In the genomic region with DNA sequence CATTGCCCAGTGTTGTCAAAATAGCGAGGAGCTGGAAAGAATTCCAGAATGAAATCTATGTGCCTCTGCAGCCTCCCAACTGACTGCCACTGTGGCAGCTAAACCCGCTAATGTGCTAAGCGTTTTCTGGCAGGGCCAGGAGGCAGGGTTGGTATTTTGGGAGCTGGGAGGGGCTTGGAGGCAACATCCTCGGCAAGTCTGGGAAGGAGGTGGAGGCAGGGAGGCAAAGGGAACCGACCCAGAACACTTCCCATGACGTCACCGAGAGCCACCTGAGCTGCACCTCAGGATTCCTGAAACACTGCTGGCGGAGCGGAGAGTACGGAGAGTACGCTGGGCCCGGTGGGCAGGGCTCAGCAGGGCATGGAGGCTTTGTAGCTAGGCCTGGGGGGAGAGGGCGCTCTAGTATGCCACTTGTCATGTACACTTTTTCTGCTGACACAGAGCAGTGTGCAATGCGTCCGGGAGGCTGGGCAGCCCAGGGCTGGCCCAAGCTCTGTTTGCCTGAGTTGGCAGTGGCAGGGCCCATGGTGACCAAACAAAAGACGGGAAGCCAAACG, we compare ENCODE assay signal across 12 cellular contexts.
DNase-seq lines count a peak whose midpoint lies in the region; ATAC-seq and TF ChIP-seq lines count a peak whose summit lies in the region.
"Had no signal": no experiment of that assay in that cellular context is flagged by ENCODE, and none has a peak within 500 bp of the region (broad histone marks: within the 10 kb centered on the region; RNA-seq: fewer than 3 reads in every experiment).

No MANE protein-coding gene starts in this region.

- H2AFZ ChIP-seq in IMR-90 (replicated peaks; ENCODE audit: low read length, poor library complexity): no peak overlapping the region

- H3K36me3 ChIP-seq in IMR-90 (ENCODE audit: control insufficient read depth, insufficient read depth, low read length) (no peaks in the 10 kb centered on the region), SJCRH30 (no peaks in the 10 kb centered on the region)

- no peak overlapping the region for H3K56ac ChIP-seq in IMR-90 (ENCODE audit: extremely low read depth, insufficient read depth, low read length)

- intact Hi-C loops in IMR-90 (cut with micrococcal nuclease): no loop called here

- H3K14ac ChIP-seq in IMR-90 (replicated peaks; ENCODE audit: low read depth, low read length): no peak overlapping the region

- H3K4me2 ChIP-seq in IMR-90 (ENCODE audit: low read depth, low read length): no peak overlapping the region
- H3K4me2 ChIP-seq: KMS-11 had no signal

- H3K27me3 ChIP-seq in IMR-90 (ENCODE audit: control insufficient read depth, insufficient read depth, low read length) (no peaks in the 10 kb centered on the region), SJCRH30 (no peaks in the 10 kb centered on the region; the same call in 1 of the 2 replicates)

- no peak; the same call in 1 of the 2 replicates for ATAC-seq in IMR-90 (ENCODE audit: low read depth)
- ATAC-seq in left lobe of liver: peak; percentile 94
- ATAC-seq in GM18909 (IDR thresholded peaks at IDR 0.05; ENCODE audit: poor library complexity, unreplicated experiment): no peak
- ATAC-seq: activated T-cell treated with anti-CD3 and anti-CD28 coated beads, Interleukin-2, amount 50 U/mL, for 72 hours had no signal

- TF ChIP-seq RAD21 in IMR-90 (IDR thresholded peaks at IDR 0.05; ENCODE audit: low read length): no peak

- H3K4me3 ChIP-seq in IMR-90 (ENCODE audit: insufficient read depth, low read depth, low read length) (no peak overlapping the region), SJCRH30 (no peak overlapping the region)

- CTCF ChIA-PET in IMR-90 (lab: Yijun Ruan, JAX): no interaction called here

- no peak overlapping the region for H2BK20ac ChIP-seq in IMR-90 (ENCODE audit: low read depth, low read length)

- no peak overlapping the region for H2BK15ac ChIP-seq in IMR-90 (ENCODE audit: low read depth, low read length)

- H3K4ac ChIP-seq in IMR-90 (ENCODE audit: low read depth, low read length): no peak overlapping the region

- H3K4me1 ChIP-seq in IMR-90 (ENCODE audit: control insufficient read depth, insufficient read depth, low read length) (peaks cover 8% of the 10 kb centered on the region), SJCRH30 (no peaks in the 10 kb centered on the region)

- H2AK9ac ChIP-seq in IMR-90 (replicated peaks; ENCODE audit: low read depth, low read length, poor library complexity): peak overlapping the region; percentile 22

- no TSS peak for BruUV-seq in IMR-90 (replicated peaks; lab: Mats Ljungman, UMichigan)

- dilution Hi-C loops in IMR-90 (cut with HindIII; ENCODE audit: low sequenced_read_pairs, unreplicated experiment): no loop called here

- TF ChIP-seq POLR2A in IMR-90 (IDR thresholded peaks at IDR 0.05; ENCODE audit: low read depth, low read length): no peak

- H3K9me1 ChIP-seq in IMR-90 (ENCODE audit: insufficient read depth, low read length): peaks cover 11% of the 10 kb centered on the region; the same call in 1 of the 2 replicates

- DNase-seq in IMR-90 (no peak), epithelial cell of prostate (ENCODE audit: low read depth, low spot score) (no peak), left lobe of liver (ENCODE audit: low spot score) (peak; percentile 90), renal cortical epithelial cell (ENCODE audit: low read depth) (peak; percentile 74), SJCRH30 (no peak), HuH-7 (ENCODE audit: low spot score) (no peak), EL (no peak)
- DNase-seq: activated B cell treated with CpG ODN at 0.5 μM for 24 hours; activated T-cell treated with anti-CD3 and anti-CD28 coated beads, Interleukin-2, amount 50 U/mL, for 72 hours; foreskin fibroblast had no signal

- no peak overlapping the region for H4K5ac ChIP-seq in IMR-90 (ENCODE audit: low read depth, low read length)

- no peak overlapping the region for H2BK5ac ChIP-seq in IMR-90 (ENCODE audit: low read depth, low read length, poor library complexity, severe bottlenecking)

- H2BK120ac ChIP-seq in IMR-90 (ENCODE audit: low read depth, low read length): no peak overlapping the region

- peaks cover 37 to 76% of the 10 kb centered on the region in 2 experiments for H3K79me1 ChIP-seq in IMR-90 (ENCODE audit: low read depth in 1 of 2, low read length in 2 of 2)

- no peak for TF ChIP-seq CTCF in IMR-90 (conservative IDR thresholded peaks at IDR 0.05; ENCODE audit: low read depth, low read length)

- POLR2A ChIA-PET in IMR-90 (lab: Charles Lee; ENCODE audit: unreplicated experiment): interaction anchor here (0.8 kb wide), 1 partner anchor 205 kb away, joined by 7 read pairs; no protein-coding TSS in a partner anchor

- H2AK5ac ChIP-seq in IMR-90 (ENCODE audit: low read depth, low read length): no peak overlapping the region

- no peak overlapping the region for H3K23ac ChIP-seq in IMR-90 (ENCODE audit: low read depth, low read length)

- H3K27ac ChIP-seq in IMR-90 (ENCODE audit: insufficient read depth, low read length) (no peak overlapping the region), epithelial cell of prostate (peak overlapping the region; percentile 6), SJCRH30 (no peak overlapping the region)
- H3K27ac ChIP-seq: KMS-11 had no signal

- peaks cover 33% of the 10 kb centered on the region for H4K20me1 ChIP-seq in IMR-90 (ENCODE audit: insufficient read depth, low read length)

- in situ Hi-C loops in IMR-90 (cut with MboI; ENCODE audit: low sequenced_read_pairs): no loop called here

- H4K91ac ChIP-seq in IMR-90 (ENCODE audit: insufficient read depth, low read depth, low read length): no peak overlapping the region

- no peak overlapping the region for H3K18ac ChIP-seq in IMR-90 (ENCODE audit: low read depth, low read length)

- WGBS in IMR-90 (ENCODE audit: extremely low coverage in 2 of 2, insufficient read length in 1 of 2), 2 experiments: 79% methylated on average over 14 of the region's 17 CpGs; no CpG with 5 or more reads in 1 of the 2 experiments

- no peak overlapping the region for H4K8ac ChIP-seq in IMR-90 (ENCODE audit: low read depth in 2 of 2, low read length in 2 of 2)

- H3K9me3 ChIP-seq in IMR-90 (ENCODE audit: control insufficient read depth, insufficient read depth, low read length) (no peaks in the 10 kb centered on the region), SJCRH30 (replicated peaks) (no peaks in the 10 kb centered on the region)

- no peak overlapping the region for H3K9ac ChIP-seq in IMR-90 (ENCODE audit: low read depth, low read length)
- H3K9ac ChIP-seq: KMS-11 had no signal

TF ChIP-seq in IMR-90, 13 proteins besides CTCF, POLR2A, EP300 and RAD21:
- TF ChIP-seq RFX5 (IDR thresholded peaks at IDR 0.05; ENCODE audit: low read depth, low read length) (no peak), CEBPB (IDR thresholded peaks at IDR 0.05; ENCODE audit: low read depth, low read length) (no peak), CHD1 (IDR thresholded peaks at IDR 0.05; ENCODE audit: low read depth, low read length) (no peak), BHLHE40 (IDR thresholded peaks at IDR 0.05; ENCODE audit: low read depth, low read length) (no peak), FOS (IDR thresholded peaks at IDR 0.05; ENCODE audit: low read depth, low read length) (no peak), MAFK (IDR thresholded peaks at IDR 0.05; ENCODE audit: low read depth, low read length) (no peak), RCOR1 (IDR thresholded peaks at IDR 0.05; ENCODE audit: insufficient replicate concordance, low read length) (no peak), NFE2L2 (IDR thresholded peaks at IDR 0.05; ENCODE audit: low read depth, low read length) (no peak), MAZ (IDR thresholded peaks at IDR 0.05; ENCODE audit: borderline replicate concordance, low read depth, low read length) (no peak), SMC3 (IDR thresholded peaks at IDR 0.05; ENCODE audit: low read depth, low read length) (no peak), MXI1 (IDR thresholded peaks at IDR 0.05; ENCODE audit: borderline replicate concordance, low read depth, low read length) (no peak), USF2 (IDR thresholded peaks at IDR 0.05; ENCODE audit: low read depth, low read length) (no peak)
- TF ChIP-seq, protein P1, sequence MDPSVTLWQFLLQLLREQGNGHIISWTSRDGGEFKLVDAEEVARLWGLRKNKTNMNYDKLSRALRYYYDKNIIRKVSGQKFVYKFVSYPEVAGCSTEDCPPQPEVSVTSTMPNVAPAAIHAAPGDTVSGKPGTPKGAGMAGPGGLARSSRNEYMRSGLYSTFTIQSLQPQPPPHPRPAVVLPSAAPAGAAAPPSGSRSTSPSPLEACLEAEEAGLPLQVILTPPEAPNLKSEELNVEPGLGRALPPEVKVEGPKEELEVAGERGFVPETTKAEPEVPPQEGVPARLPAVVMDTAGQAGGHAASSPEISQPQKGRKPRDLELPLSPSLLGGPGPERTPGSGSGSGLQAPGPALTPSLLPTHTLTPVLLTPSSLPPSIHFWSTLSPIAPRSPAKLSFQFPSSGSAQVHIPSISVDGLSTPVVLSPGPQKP (IDR thresholded peaks at IDR 0.05; ENCODE audit: borderline replicate concordance, low read depth, low read length): no peak

Comparison
In these comparisons a context has a peak if more than half of its experiments do, and no peak if none do; other contexts are left out.
1. DNase-seq: peak in left lobe of liver (single experiment) and renal cortical epithelial cell (single experiment); none in IMR-90 (single experiment), epithelial cell of prostate (single experiment), SJCRH30 (0 of 2), HuH-7 (single experiment) and EL (single experiment).